Comparison of ENCODE assay signal across 8 cellular contexts in genomic region chr1:153567621-153568366, GRCh38. TPM values are rescaled to one million over a fixed set of nuclear protein-coding genes. Genes with fewer than 3 reads are reported as not detected.
DNase-seq lines count a peak whose midpoint lies in the region; ATAC-seq, FAIRE-seq and TF ChIP-seq lines count a peak whose summit lies in the region.

No MANE protein-coding gene starts in this region.

- no peaks in the 10 kb centered on the region for H3K9me3 ChIP-seq in right cardiac atrium (ENCODE audit: control insufficient read depth, low read length)

- ATAC-seq in right cardiac atrium (no peak), GM19397 (IDR thresholded peaks at IDR 0.05; ENCODE audit: unreplicated experiment) (no peak)

- TF ChIP-seq POLR2A in GM12892 (IDR thresholded peaks at IDR 0.05; ENCODE audit: low read depth, low read length): no peak

- 77% methylated on average over 22 of the region's 22 CpGs for WGBS in right cardiac atrium

- no peaks in the 10 kb centered on the region for H3K27me3 ChIP-seq in right cardiac atrium (ENCODE audit: control insufficient read depth, insufficient read depth)

- H3K4me1 ChIP-seq in right cardiac atrium (ENCODE audit: control insufficient read depth, insufficient read depth, low read length): peaks cover 22% of the 10 kb centered on the region

- no peak for FAIRE-seq in GM12892 (lab: Jason Lieb, UNC)

- no peak overlapping the region for H3K4me3 ChIP-seq in right cardiac atrium (ENCODE audit: low read length)

- peak; percentile 79 for DNase-seq in activated effector memory CD4-positive, alpha-beta T cell treated with anti-CD3 and anti-CD28 coated beads, Interleukin-2, amount 50 U/mL, for 16 hours
- no peak for DNase-seq in activated effector memory CD4-positive, alpha-beta T cell treated with Interleukin-2 at 50 U/mL for 16 hours
- DNase-seq in activated CD4-positive, alpha-beta T cell treated with anti-CD3 and anti-CD28 coated beads, Interleukin-2, amount 50 U/mL, for 48 hours: peak; percentile 62 to 70
- DNase-seq in right cardiac atrium (no peak), GM12892 (ENCODE audit: insufficient read length) (no peak), inferior parietal cortex (ENCODE audit: extremely low spot score) (no peak)
- DNase-seq in stimulated activated CD4-positive, alpha-beta T cell treated with anti-CD3 and anti-CD28 coated beads, Interleukin-2, amount 100 ng/mL, for 4 hours (ENCODE audit: low read depth): peak; percentile 41

- peak overlapping the region; percentile 32 for H3K27ac ChIP-seq in right cardiac atrium (ENCODE audit: low read length)

- intact Hi-C loops in right cardiac atrium (cut with DNase I): loop anchor here (1.0 to 5.0 kb wide), 5 partner anchors 33 to 57 kb away; partner anchors contain the start of gene S100A6 (in 1 of the 4)

RNA-seq across cellular contexts. Expression of gene S100A2, which starts 2.1 kb away (rescaled TPM):
- total RNA-seq in right cardiac atrium: 1 to 10 TPM in 1 of 4 donors, under 1 TPM in 3; 0.92 to 1.2 (median 0.97) TPM
- polyA plus RNA-seq in right cardiac atrium: 3.7 TPM
- polyA plus RNA-seq in GM12892 (2012; ENCODE audit: missing spikeins): not detected

RNA-seq across cellular contexts. Expression of gene S100A3, which starts 18.7 kb away (rescaled TPM):
- total RNA-seq in right cardiac atrium: 1 to 10 TPM in 2 of 4 donors, under 1 TPM in 2; 0.54 to 2.0 (median 1.1) TPM
- polyA plus RNA-seq in right cardiac atrium: 1.6 TPM
- polyA plus RNA-seq in GM12892 (2012; ENCODE audit: missing spikeins): not detected

RNA-seq across cellular contexts. Expression of gene S100A4, which starts 22.2 kb away (rescaled TPM):
- 100 to 1,000 TPM in 3 of 4 donors, 10 to 100 TPM in 1; 95.9 to 243 (median 148) TPM for total RNA-seq in right cardiac atrium
- 329 TPM for polyA plus RNA-seq in right cardiac atrium
- polyA plus RNA-seq in GM12892 (2012; ENCODE audit: missing spikeins): 53.5 TPM

RNA-seq across cellular contexts. Expression of gene S100A5, which starts 27.1 kb away (rescaled TPM):
- not detected for total RNA-seq in right cardiac atrium
- polyA plus RNA-seq in right cardiac atrium: not detected
- not detected for polyA plus RNA-seq in GM12892 (2012; ENCODE audit: missing spikeins)

RNA-seq across cellular contexts. Expression of gene S100A6, which starts 32.0 kb away (rescaled TPM):
- total RNA-seq in right cardiac atrium: 100 to 1,000 TPM; 334 to 461 (median 411) TPM
- polyA plus RNA-seq in right cardiac atrium: 819 TPM
- polyA plus RNA-seq in GM12892 (2012; ENCODE audit: missing spikeins): 24.7 TPM

Comparison
In these comparisons a context has a peak if more than half of its experiments do, and no peak if none do; other contexts are left out.
1. DNase-seq: peak in activated effector memory CD4-positive, alpha-beta T cell treated with anti-CD3 and anti-CD28 coated beads, Interleukin-2, amount 50 U/mL, for 16 hours (single experiment), activated CD4-positive, alpha-beta T cell treated with anti-CD3 and anti-CD28 coated beads, Interleukin-2, amount 50 U/mL, for 48 hours (2 of 2) and stimulated activated CD4-positive, alpha-beta T cell treated with anti-CD3 and anti-CD28 coated beads, Interleukin-2, amount 100 ng/mL, for 4 hours (single experiment); none in activated effector memory CD4-positive, alpha-beta T cell treated with Interleukin-2 at 50 U/mL for 16 hours (single experiment), right cardiac atrium (0 of 3), GM12892 (single experiment) and inferior parietal cortex (single experiment).